Comparison of ENCODE assay signal across 8 cellular contexts in genomic region chr7:100632951-100633717, GRCh38. TPM values are rescaled to one million over a fixed set of nuclear protein-coding genes. Genes with fewer than 3 reads are reported as not detected.
DNase-seq lines count a peak whose midpoint lies in the region; ATAC-seq lines count a peak whose summit lies in the region.

No MANE protein-coding gene starts in this region.

- H3K9ac ChIP-seq in ES-I3 (ENCODE audit: low read depth, low read length) (peak overlapping the region; percentile 63), iPS-15b (ENCODE audit: low read depth, low read length) (peak overlapping the region; percentile 73)

- no peaks in the 10 kb centered on the region for H3K27me3 Mint-ChIP-seq in activated naive CD8-positive, alpha-beta T cell

- peak; percentile 28 for DNase-seq in SK-MEL-5 (ENCODE audit: low read depth, low spot score)
- peak; percentile 61 for DNase-seq in stimulated activated CD4-positive, alpha-beta T cell treated with anti-CD3 and anti-CD28 coated beads, Interleukin-12 subunit alpha, Interleukin-12 subunit beta, amount 100 ng/mL, for 4 hours

- no peaks in the 10 kb centered on the region for H3K9me3 ChIP-seq in ES-I3 (ENCODE audit: control insufficient read depth, insufficient read depth, low read length)
- no peaks in the 10 kb centered on the region for H3K9me3 ChIP-seq in iPS-15b (ENCODE audit: control insufficient read depth, insufficient read depth, low read length)

- ATAC-seq in HG02973 (IDR thresholded peaks at IDR 0.05; ENCODE audit: unreplicated experiment) (peak; percentile 55), GM19467 (IDR thresholded peaks at IDR 0.05; ENCODE audit: unreplicated experiment) (no peak), GM21367 (IDR thresholded peaks at IDR 0.05; ENCODE audit: unreplicated experiment) (no peak)

- peaks cover 21% of the 10 kb centered on the region for H3K4me1 Mint-ChIP-seq in activated naive CD8-positive, alpha-beta T cell (ENCODE audit: low read depth)

- H3K4me3 ChIP-seq in iPS-15b (ENCODE audit: low read depth, low read length): peak overlapping the region; percentile 70

- H3K9me3 Mint-ChIP-seq in activated naive CD8-positive, alpha-beta T cell (ENCODE audit: low read depth): no peaks in the 10 kb centered on the region

- H3K27me3 ChIP-seq in iPS-15b (ENCODE audit: control insufficient read depth, insufficient read depth, low read length): peaks cover 9% of the 10 kb centered on the region

- in situ Hi-C loops in SK-MEL-5 (cut with HindIII; ENCODE audit: low pct_unique_long_range_greater_than_20kb, low sequenced_read_pairs): no loop called here

- H3K4me3 Mint-ChIP-seq in activated naive CD8-positive, alpha-beta T cell: peak overlapping the region; percentile 84

- no peaks in the 10 kb centered on the region for H3K36me3 ChIP-seq in ES-I3 (ENCODE audit: insufficient read depth, low read length)
- H3K36me3 ChIP-seq in iPS-15b (ENCODE audit: control insufficient read depth, insufficient read depth, low read length): no peaks in the 10 kb centered on the region

- H3K4me1 ChIP-seq in ES-I3 (ENCODE audit: insufficient read depth, low read length) (no peaks in the 10 kb centered on the region), iPS-15b (ENCODE audit: control insufficient read depth, insufficient read depth, low read length) (no peaks in the 10 kb centered on the region)

- H3K27ac Mint-ChIP-seq in activated naive CD8-positive, alpha-beta T cell: peak overlapping the region; percentile 93

- no peaks in the 10 kb centered on the region for H3K36me3 Mint-ChIP-seq in activated naive CD8-positive, alpha-beta T cell

RNA-seq across cellular contexts. Expression of gene TFR2, which starts 8.2 kb away (rescaled TPM):
- total RNA-seq in SK-MEL-5 (2014; rRNA removed; shearing (Covaris generic)): 0.29 and 1.6 TPM in 2 replicates
- 0.24 and 0.41 TPM in 2 replicates for polyA plus RNA-seq in SK-MEL-5 (2015; cell fraction: cytosol; rRNA removed)
- polyA plus RNA-seq in SK-MEL-5 (2015; cell fraction: nucleus; rRNA removed): 0.56 and 2.3 TPM in 2 replicates

RNA-seq across cellular contexts. Expression of gene MOSPD3, which starts 20.8 kb away (rescaled TPM):
- total RNA-seq in SK-MEL-5 (2014; rRNA removed; shearing (Covaris generic)): 14.0 and 16.7 TPM in 2 replicates
- 28.9 and 49.1 TPM in 2 replicates for polyA plus RNA-seq in SK-MEL-5 (2015; cell fraction: cytosol; rRNA removed)
- 35.4 and 42.9 TPM in 2 replicates for polyA plus RNA-seq in SK-MEL-5 (2015; cell fraction: nucleus; rRNA removed)

RNA-seq across cellular contexts. Expression of gene ACTL6B, which starts 23.1 kb away (rescaled TPM):
- not detected in 2 replicates for total RNA-seq in SK-MEL-5 (2014; rRNA removed; shearing (Covaris generic))
- not detected in 2 replicates for polyA plus RNA-seq in SK-MEL-5 (2015; cell fraction: cytosol; rRNA removed)
- not detected in 2 replicates for polyA plus RNA-seq in SK-MEL-5 (2015; cell fraction: nucleus; rRNA removed)

RNA-seq across cellular contexts. Expression of gene PCOLCE, which starts 31.0 kb away (rescaled TPM):
- total RNA-seq in SK-MEL-5 (2014; rRNA removed; shearing (Covaris generic)): 0.59 and 1.1 TPM in 2 replicates
- polyA plus RNA-seq in SK-MEL-5 (2015; cell fraction: cytosol; rRNA removed): 2.8 and 3.9 TPM in 2 replicates
- polyA plus RNA-seq in SK-MEL-5 (2015; cell fraction: nucleus; rRNA removed): 23.1 and 50.7 TPM in 2 replicates

RNA-seq across cellular contexts. Expression of gene GNB2, which starts 40.4 kb away (rescaled TPM):
- total RNA-seq in SK-MEL-5 (2014; rRNA removed; shearing (Covaris generic)): 43.7 and 47.7 TPM in 2 replicates
- polyA plus RNA-seq in SK-MEL-5 (2015; cell fraction: cytosol; rRNA removed): 279 and 294 TPM in 2 replicates
- polyA plus RNA-seq in SK-MEL-5 (2015; cell fraction: nucleus; rRNA removed): 91.9 and 119 TPM in 2 replicates
